11 cellular contexts compared by ENCODE assay signal in the genomic region with DNA sequence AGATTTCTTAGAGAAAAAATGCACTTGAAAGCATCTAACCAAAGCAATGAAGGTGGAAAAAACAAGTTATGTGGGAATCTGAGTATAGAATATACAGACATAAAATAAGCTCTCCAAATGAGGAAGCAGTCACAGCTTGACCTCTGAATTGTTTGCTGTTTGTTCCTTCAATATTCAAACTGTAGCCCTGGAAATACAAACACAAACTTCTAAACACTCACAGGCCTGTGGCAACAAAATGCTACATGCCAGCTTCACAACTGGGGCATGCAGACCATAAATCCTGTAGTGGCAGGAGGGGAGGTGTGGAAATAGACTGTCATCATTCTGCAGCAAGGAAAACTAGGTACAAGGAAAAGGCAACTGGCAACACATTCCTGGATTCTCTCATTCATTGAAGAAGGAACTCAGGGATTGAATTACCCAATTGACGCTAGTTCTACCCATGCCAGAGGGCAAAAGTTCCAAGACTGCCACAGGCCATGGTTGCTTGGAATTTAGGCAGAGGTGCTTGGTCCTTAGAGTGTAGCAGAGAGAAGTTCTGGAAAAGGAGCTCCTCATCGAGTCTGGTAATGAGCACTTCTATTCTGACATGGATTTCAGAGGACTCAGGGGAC.
A peak's percentile ranks its signal among the peaks of the same experiment; 100 is the strongest.
DNase-seq lines count a peak whose midpoint lies in the region; ATAC-seq and TF ChIP-seq lines count a peak whose summit lies in the region.
"Had no signal": no experiment of that assay in that cellular context is flagged by ENCODE, and none has a peak within 500 bp of the region (broad histone marks: within the 10 kb centered on the region; RNA-seq: fewer than 3 reads in every experiment).

No MANE protein-coding gene starts in this region.

- peak overlapping the region; percentile 30 for H3K27ac ChIP-seq in rectal smooth muscle tissue (ENCODE audit: low read depth, low read length)
- no peak overlapping the region for H3K27ac ChIP-seq in ovary

- no peak overlapping the region for H3K4me3 ChIP-seq in rectal smooth muscle tissue (ENCODE audit: low read length)
- no peak overlapping the region for H3K4me3 ChIP-seq in ovary

- H3K27me3 ChIP-seq in rectal smooth muscle tissue (ENCODE audit: control insufficient read depth, insufficient read depth, low read length) = no peaks in the 10 kb centered on the region
- no peaks in the 10 kb centered on the region for H3K27me3 ChIP-seq in ovary

- no peaks in the 10 kb centered on the region for H3K9me3 ChIP-seq in ovary

- H3K36me3 ChIP-seq in rectal smooth muscle tissue (ENCODE audit: control insufficient read depth, insufficient read depth, low read length) (no peaks in the 10 kb centered on the region), ovary (no peaks in the 10 kb centered on the region)

- intact Hi-C loops in ovary (cut with DNase I) = no loop called here

- H3K4me1 ChIP-seq in rectal smooth muscle tissue (ENCODE audit: control insufficient read depth, insufficient read depth, low read length) (peaks cover 17% of the 10 kb centered on the region), ovary (ENCODE audit: insufficient read depth) (no peaks in the 10 kb centered on the region)

- DNase-seq in DMS53 (lab: John Stamatoyannopoulos, UW) (peak; percentile 94), NCI-H2196 treated with DMSO at 0.1 percent for 48 hours (lab: John Stamatoyannopoulos, UW; ENCODE audit: unreplicated experiment) (peak; percentile 16), glomerular visceral epithelial cell (ENCODE audit: extremely low spot score) (peak; percentile 41), dedifferentiated amniotic fluid mesenchymal stem cell (ENCODE audit: extremely low spot score) (no peak), ovary (no peak)
- DNase-seq: cerebellar nuclear complex, NCI-H2171 treated with DMSO at 0.1 percent for 48 hours, T-helper 17 cell had no signal

- no peak for TF ChIP-seq EP300 in ovary (IDR thresholded peaks at IDR 0.05)

- 71 to 86% (median 84%) methylated on average over 2 of the region's 2 CpGs for WGBS in ovary, 3 donors

- no peak overlapping the region for H3K9ac ChIP-seq in rectal smooth muscle tissue (ENCODE audit: low read length)

- ATAC-seq in HG03097 (IDR thresholded peaks at IDR 0.05; ENCODE audit: low FRiP score, unreplicated experiment) (no peak), HG03354 (IDR thresholded peaks at IDR 0.05; ENCODE audit: poor library complexity, severe bottlenecking, unreplicated experiment) (no peak)
- ATAC-seq: T-helper 17 cell had no signal

- no peak for TF ChIP-seq CTCF in ovary (IDR thresholded peaks at IDR 0.05)

- no peak for TF ChIP-seq POLR2A in ovary (IDR thresholded peaks at IDR 0.05)

Comparison
In these comparisons a context has a peak if more than half of its experiments do, and no peak if none do; other contexts are left out.
1. DNase-seq: peak in DMS53 (single experiment), NCI-H2196 treated with DMSO at 0.1 percent for 48 hours (single experiment) and glomerular visceral epithelial cell (single experiment); none in dedifferentiated amniotic fluid mesenchymal stem cell (single experiment) and ovary (0 of 5).